ENCODE assay signal across 13 cellular contexts in genomic region chr2:234372506-234372905, GRCh38.
A peak's percentile ranks its signal among the peaks of the same experiment; 100 is the strongest.
DNase-seq lines count a peak whose midpoint lies in the region; ATAC-seq and TF ChIP-seq lines count a peak whose summit lies in the region.
"Had no signal": no experiment of that assay in that cellular context is flagged by ENCODE, and none has a peak within 500 bp of the region (broad histone marks: within the 10 kb centered on the region; RNA-seq: fewer than 3 reads in every experiment).

No MANE protein-coding gene starts in this region.

- H3K27ac Mint-ChIP-seq in CD4-positive, alpha-beta T cell, result peak overlapping the region; percentile 88
- no peak overlapping the region for H3K27ac Mint-ChIP-seq in activated CD4-positive, alpha-beta memory T cell treated with anti-CD3 and anti-CD28 coated beads for 36 hours

- peaks cover 81% of the 10 kb centered on the region for H3K4me1 Mint-ChIP-seq in CD4-positive, alpha-beta T cell (ENCODE audit: low read depth)
- H3K4me1 Mint-ChIP-seq in activated CD4-positive, alpha-beta memory T cell treated with anti-CD3 and anti-CD28 coated beads for 36 hours (ENCODE audit: low read depth), result peaks cover 71% of the 10 kb centered on the region

- peak overlapping the region; percentile 72 for H3K4me3 Mint-ChIP-seq in CD4-positive, alpha-beta T cell
- peak overlapping the region; percentile 20 for H3K4me3 Mint-ChIP-seq in activated CD4-positive, alpha-beta memory T cell treated with anti-CD3 and anti-CD28 coated beads for 36 hours

- no peaks in the 10 kb centered on the region for H3K36me3 Mint-ChIP-seq in CD4-positive, alpha-beta T cell (ENCODE audit: low read depth)
- H3K36me3 Mint-ChIP-seq in activated CD4-positive, alpha-beta memory T cell treated with anti-CD3 and anti-CD28 coated beads for 36 hours, result no peaks in the 10 kb centered on the region

- no peaks in the 10 kb centered on the region for H3K27me3 ChIP-seq in CD4-positive, alpha-beta T cell (ENCODE audit: control insufficient read depth, insufficient read depth, low read length)

- H3K27me3 Mint-ChIP-seq in CD4-positive, alpha-beta T cell, result no peaks in the 10 kb centered on the region
- H3K27me3 Mint-ChIP-seq in activated CD4-positive, alpha-beta memory T cell treated with anti-CD3 and anti-CD28 coated beads for 36 hours, result no peaks in the 10 kb centered on the region

- no peak for DNase-seq in CD4-positive, alpha-beta T cell
- DNase-seq in Daoy (ENCODE audit: low read depth) (peak; percentile 22), epithelial cell of prostate (ENCODE audit: low read depth, low spot score) (no peak), left lobe of liver (ENCODE audit: low spot score) (no peak), HEK293T (ENCODE audit: extremely low spot score) (no peak), posterior cingulate gyrus (no peak)
- peak; percentile 39 for DNase-seq in activated CD4-positive, alpha-beta memory T cell treated with anti-CD3 and anti-CD28 coated beads for 36 hours
- DNase-seq: activated CD4-positive, CD25-positive, alpha-beta regulatory T cell; erythroblast; GDM1; MM.1S; NCI-H2029 had no signal

- intact Hi-C loops in CD4-positive, alpha-beta T cell (cut with DNase I, micrococcal nuclease), result loop anchor here (2.0 to 5.0 kb wide), 6 partner anchors 50 to 125 kb away; partner anchors contain the start of gene ARL4C (in 1 of the 2)
- intact Hi-C loops in activated CD4-positive, alpha-beta memory T cell treated with anti-CD3 and anti-CD28 coated beads for 36 hours (cut with micrococcal nuclease), result loop anchor here (5.0 kb wide), 1 partner anchor 110 kb away; no protein-coding TSS in a partner anchor
- intact Hi-C loops in posterior cingulate gyrus (cut with DNase I), result no loop called here

- no peak for TF ChIP-seq CTCF in CD4-positive, alpha-beta T cell (IDR thresholded peaks at IDR 0.05)

- no peaks in the 10 kb centered on the region for H3K9me3 Mint-ChIP-seq in CD4-positive, alpha-beta T cell
- H3K9me3 Mint-ChIP-seq in activated CD4-positive, alpha-beta memory T cell treated with anti-CD3 and anti-CD28 coated beads for 36 hours, result no peaks in the 10 kb centered on the region

- no peak overlapping the region for H3K27ac ChIP-seq in CD4-positive, alpha-beta T cell (ENCODE audit: low read depth, low read length)
- peak overlapping the region; percentile 44 for H3K27ac ChIP-seq in epithelial cell of prostate

- POLR2A ChIA-PET in CD4-positive, alpha-beta T cell (lab: Charles Lee), result interaction anchor here (0.6 to 3.0 kb wide), 13 partner anchors 28 to 250 kb away, joined by 3 to 25 read pairs (median 6); partner anchors contain the start of gene ARL4C
- POLR2A ChIA-PET in activated CD4-positive, alpha-beta memory T cell treated with anti-CD3 and anti-CD28 coated beads for 36 hours (lab: Charles Lee), result interaction anchor here (0.9 kb wide), 1 partner anchor 50 kb away, joined by 3 read pairs; no protein-coding TSS in a partner anchor
- POLR2A ChIA-PET in HEK293T (lab: Yijun Ruan, JAX), result no interaction called here

- CTCF ChIA-PET in CD4-positive, alpha-beta T cell (lab: Charles Lee), result interaction anchor here (0.9 to 2.1 kb wide), 3 partner anchors 81 to 237 kb away, joined by 3 to 4 read pairs (median 3); no protein-coding TSS in a partner anchor
- CTCF ChIA-PET in activated CD4-positive, alpha-beta memory T cell treated with anti-CD3 and anti-CD28 coated beads for 36 hours (lab: Charles Lee), result interaction anchor here (1.3 to 3.2 kb wide), 2 partner anchors 83 to 111 kb away, joined by 3 to 18 read pairs; no protein-coding TSS in a partner anchor
- CTCF ChIA-PET in HEK293T (lab: Yijun Ruan, JAX), result no interaction called here

- no peak for ATAC-seq in CD4-positive, alpha-beta T cell (ENCODE audit: poor library complexity)
- ATAC-seq in left lobe of liver, result no peak
- ATAC-seq: Right ventricle myocardium inferior had no signal

- no peaks in the 10 kb centered on the region for H3K9me3 ChIP-seq in CD4-positive, alpha-beta T cell (ENCODE audit: control insufficient read depth, low read length)

TF ChIP-seq in HEK293T, 16 proteins besides CTCF, POLR2A, EP300 and RAD21:
- TF ChIP-seq ZNF384 (IDR thresholded peaks at IDR 0.05) (no peak), BHLHE40 (IDR thresholded peaks at IDR 0.05; ENCODE audit: borderline replicate concordance) (no peak), CTBP1 (IDR thresholded peaks at IDR 0.05; ENCODE audit: borderline replicate concordance) (no peak), FOXA1 (IDR thresholded peaks at IDR 0.05) (no peak), SUZ12 (IDR thresholded peaks at IDR 0.05) (no peak), FOXK2 (IDR thresholded peaks at IDR 0.05) (no peak), SP1 (IDR thresholded peaks at IDR 0.05) (no peak), HDGF (IDR thresholded peaks at IDR 0.05; ENCODE audit: borderline replicate concordance) (no peak), NFRKB (IDR thresholded peaks at IDR 0.05) (no peak), LEF1 (IDR thresholded peaks at IDR 0.05; ENCODE audit: borderline replicate concordance) (no peak), PKNOX1 (IDR thresholded peaks at IDR 0.05) (no peak), TARDBP (IDR thresholded peaks at IDR 0.05) (no peak), ELF4 (IDR thresholded peaks at IDR 0.05) (no peak), ARNT (IDR thresholded peaks at IDR 0.05) (no peak), FOXM1 (IDR thresholded peaks at IDR 0.05; ENCODE audit: borderline replicate concordance) (no peak), L3MBTL2 (conservative IDR thresholded peaks at IDR 0.05) (no peak)
TF ChIP-seq in HEK293T: peak in this region for 0.

Comparison
In these comparisons a context has a peak if more than half of its experiments do, and no peak if none do; other contexts are left out.
1. DNase-seq: peak in Daoy (single experiment) and activated CD4-positive, alpha-beta memory T cell treated with anti-CD3 and anti-CD28 coated beads for 36 hours (single experiment); none in CD4-positive, alpha-beta T cell (0 of 10), epithelial cell of prostate (single experiment), left lobe of liver (single experiment), HEK293T (single experiment) and posterior cingulate gyrus (0 of 10).